Comparison of ENCODE assay signal across 21 cellular contexts in genomic region chr15:29765234-29765841, GRCh38. TPM values are rescaled to one million over a fixed set of nuclear protein-coding genes. Genes with fewer than 3 reads are reported as not detected.
"Had no signal": no experiment of that assay in that cellular context is flagged by ENCODE, and none has a peak within 500 bp of the region (broad histone marks: within the 10 kb centered on the region; RNA-seq: fewer than 3 reads in every experiment).

No MANE protein-coding gene starts in this region.

- H3K9me3 Mint-ChIP-seq: activated B cell treated with CpG ODN at 0.5 μM for 24 hours; activated CD8-positive, alpha-beta T cell treated with anti-CD3 and anti-CD28 coated beads for 36 hours; activated naive CD4-positive, alpha-beta T cell treated with anti-CD3 and anti-CD28 coated beads, Interleukin-2, amount 50 U/mL, for 24 hours; nephron progenitor cell had no signal

- H3K27me3 ChIP-seq: adrenal gland, colonic mucosa, gastrocnemius medialis, sigmoid colon, stomach had no signal

- H3K9me3 ChIP-seq: adrenal gland, colonic mucosa, gastrocnemius medialis, psoas muscle, sigmoid colon, stomach, thoracic aorta had no signal

- DNase-seq: activated B cell treated with CpG ODN at 0.5 μM for 24 hours; activated CD4-positive, alpha-beta T cell treated with anti-CD3 and anti-CD28 coated beads for 48 hours; activated CD8-positive, alpha-beta memory T cell treated with anti-CD3 and anti-CD28 coated beads, Interleukin-2, amount 50 U/mL, for 4 hours; activated CD8-positive, alpha-beta T cell treated with anti-CD3 and anti-CD28 coated beads for 36 hours; activated effector memory CD4-positive, alpha-beta T cell treated with anti-CD3 and anti-CD28 coated beads, Interleukin-2, amount 50 U/mL, for 16 hours; activated T-cell treated with anti-CD3 and anti-CD28 coated beads, Interleukin-2, amount 50 U/mL, for 48 hours; colonic mucosa; effector CD8-positive, alpha-beta T cell; gastrocnemius medialis; islet precursor cell; mesendoderm; nephron progenitor cell; sigmoid colon; stimulated activated CD4-positive, alpha-beta T cell treated with anti-CD3 and anti-CD28 coated beads, Interleukin-1b, Interleukin-23, amount 100 ng/mL, for 48 hours; stomach had no signal

- H3K4me3 Mint-ChIP-seq: activated B cell treated with CpG ODN at 0.5 μM for 24 hours; activated CD8-positive, alpha-beta T cell treated with anti-CD3 and anti-CD28 coated beads for 36 hours; activated naive CD4-positive, alpha-beta T cell treated with anti-CD3 and anti-CD28 coated beads, Interleukin-2, amount 50 U/mL, for 24 hours; nephron progenitor cell had no signal

- H3K36me3 ChIP-seq: colonic mucosa had no signal

- H3K4me1 ChIP-seq: adrenal gland, colonic mucosa, gastrocnemius medialis, psoas muscle had no signal

- H3K36me3 Mint-ChIP-seq: activated naive CD4-positive, alpha-beta T cell treated with anti-CD3 and anti-CD28 coated beads, Interleukin-2, amount 50 U/mL, for 24 hours had no signal

- H3K27ac ChIP-seq: adrenal gland, colonic mucosa, epithelial cell of prostate, gastrocnemius medialis, psoas muscle, sigmoid colon, stomach, thoracic aorta had no signal

- H3K4me3 ChIP-seq: adrenal gland, colonic mucosa, gastrocnemius medialis, psoas muscle, sigmoid colon, stomach, thoracic aorta had no signal

- H3K27ac Mint-ChIP-seq: activated B cell treated with CpG ODN at 0.5 μM for 24 hours; activated CD8-positive, alpha-beta T cell treated with anti-CD3 and anti-CD28 coated beads for 36 hours; activated naive CD4-positive, alpha-beta T cell treated with anti-CD3 and anti-CD28 coated beads, Interleukin-2, amount 50 U/mL, for 24 hours had no signal

- H3K4me1 Mint-ChIP-seq: activated B cell treated with CpG ODN at 0.5 μM for 24 hours; activated naive CD4-positive, alpha-beta T cell treated with anti-CD3 and anti-CD28 coated beads, Interleukin-2, amount 50 U/mL, for 24 hours; nephron progenitor cell had no signal

- ATAC-seq: activated CD8-positive, alpha-beta T cell treated with anti-CD3 and anti-CD28 coated beads for 36 hours; gastrocnemius medialis had no signal

RNA-seq across cellular contexts. Expression of gene TJP1, which starts 56.9 kb away (rescaled TPM):
- total RNA-seq: activated CD8-positive, alpha-beta T cell treated with anti-CD3 and anti-CD28 coated beads for 36 hours; T-helper 2 cell treated with Interferon-gamma antibody and Interleukin-4, amounts not matched to agents 100 ng/mL and 5 ng/mL, for 36 hours had no signal
